In genomic region chr3:52453496-52454234, GRCh38 we compare ENCODE assay signal across 8 cellular contexts. TPM values are rescaled to one million over a fixed set of nuclear protein-coding genes. Genes with fewer than 3 reads are reported as not detected.
DNase-seq lines count a peak whose midpoint lies in the region; ATAC-seq and TF ChIP-seq lines count a peak whose summit lies in the region.

TNNC1 (minus strand) TSS chr3:52454041; CDS start chr3:52454015, 26 bp downstream.

- H3K9ac ChIP-seq in KMS-11 (no peak within 1 kb of the TSS), colonic mucosa (ENCODE audit: low read depth in 2 of 2, low read length in 2 of 2) (peak within 1 kb of the TSS; percentile 88 to 95), muscle layer of colon (ENCODE audit: low read length) (peak within 1 kb of the TSS; percentile 96)

- H3K79me2 ChIP-seq in KMS-11 (ENCODE audit: insufficient read depth, low read depth): peaks cover 12% of the 10 kb centered on the region; the same call in 1 of the 2 replicates

- TF ChIP-seq CTCF in 22Rv1 (IDR thresholded peaks at IDR 0.05) (no peak), KMS-11 (conservative IDR thresholded peaks at IDR 0.05; ENCODE audit: low read depth, low read length) (no peak), colonic mucosa (IDR thresholded peaks at IDR 0.05) (no peak)

- peak within 1 kb of the TSS; percentile 90; the same call in 1 of the 2 replicates for H2AFZ ChIP-seq in KMS-11 (ENCODE audit: low read depth)

- ATAC-seq in HG03354 (IDR thresholded peaks at IDR 0.05; ENCODE audit: poor library complexity, severe bottlenecking, unreplicated experiment) (no peak), GM18873 (IDR thresholded peaks at IDR 0.05; ENCODE audit: low FRiP score, unreplicated experiment) (no peak)

- H3K27me3 ChIP-seq in KMS-11 (ENCODE audit: insufficient read depth, low read depth) (no peaks in the 10 kb centered on the region), colonic mucosa (no peaks in the 10 kb centered on the region), muscle layer of colon (ENCODE audit: control insufficient read depth in 1 of 2, insufficient read depth in 2 of 2, low read length in 2 of 2) (no peaks in the 10 kb centered on the region)

- intact Hi-C loops in colonic mucosa (cut with DNase I): no loop called here

- H3K27ac ChIP-seq in 22Rv1: peak within 1 kb of the TSS; percentile 79
- no peak within 1 kb of the TSS for H3K27ac ChIP-seq in KMS-11
- peak within 1 kb of the TSS; percentile 51 for H3K27ac ChIP-seq in colonic mucosa
- peak within 1 kb of the TSS; percentile 97 for H3K27ac ChIP-seq in muscle layer of colon (ENCODE audit: low read depth, low read length)

- H3K4me3 ChIP-seq in KMS-11 (IDR thresholded peaks at IDR 0.05; ENCODE audit: insufficient read depth, low read depth, low read length) (no peak within 1 kb of the TSS), colonic mucosa (peak within 1 kb of the TSS; percentile 79), muscle layer of colon (ENCODE audit: low read depth in 1 of 2, low read length in 2 of 2) (peak within 1 kb of the TSS; percentile 56 to 87)

- H3K36me3 ChIP-seq in KMS-11 (ENCODE audit: insufficient read depth): no peaks in the 10 kb centered on the region
- H3K36me3 ChIP-seq in colonic mucosa: no peaks in the 10 kb centered on the region
- peaks cover 9% of the 10 kb centered on the region for H3K36me3 ChIP-seq in muscle layer of colon (ENCODE audit: insufficient read depth, low read length)

- H3K9me3 ChIP-seq in colonic mucosa: no peaks in the 10 kb centered on the region
- H3K9me3 ChIP-seq in muscle layer of colon (ENCODE audit: low read length): no peaks in the 10 kb centered on the region

- H3K4me1 ChIP-seq in KMS-11 (ENCODE audit: low read depth, poor library complexity, severe bottlenecking) (peaks cover 8% of the 10 kb centered on the region), colonic mucosa (peaks cover 5% of the 10 kb centered on the region), muscle layer of colon (ENCODE audit: insufficient read depth, low read length) (peaks cover 24% of the 10 kb centered on the region)

- no peaks in the 10 kb centered on the region for H4K20me1 ChIP-seq in KMS-11 (ENCODE audit: insufficient read depth)

- peak within 1 kb of the TSS; percentile 71 for H3K4me2 ChIP-seq in KMS-11

- DNase-seq in colonic mucosa (no peak), NCI-H146 (lab: John Stamatoyannopoulos, UW) (no peak), NCI-H1436 treated with DMSO at 0.1 percent for 48 hours (lab: John Stamatoyannopoulos, UW) (no peak)

RNA-seq across cellular contexts. Expression of gene TNNC1, which starts in this region (rescaled TPM):
- 1 to 10 TPM; 1.1 to 1.5 TPM for total RNA-seq in colonic mucosa
